11 cellular contexts compared by ENCODE assay signal in genomic region chr2:97869722-97870346, GRCh38.
DNase-seq lines count a peak whose midpoint lies in the region; ATAC-seq, FAIRE-seq and TF ChIP-seq lines count a peak whose summit lies in the region.
"Had no signal": no experiment of that assay in that cellular context is flagged by ENCODE, and none has a peak within 500 bp of the region (broad histone marks: within the 10 kb centered on the region; RNA-seq: fewer than 3 reads in every experiment).

No MANE protein-coding gene starts in this region.

- peak overlapping the region; percentile 4; the same call in 1 of the 2 replicates for H3K27ac ChIP-seq in HUES6 (ENCODE audit: low read depth, low read length)
- peak overlapping the region; percentile 91 for H3K27ac ChIP-seq in astrocyte (ENCODE audit: low read depth, low read length)
- H3K27ac ChIP-seq: uterus, VCaP had no signal

- H2AFZ ChIP-seq in astrocyte (ENCODE audit: low read depth, low read length): no peak overlapping the region

- H3K4me3 Mint-ChIP-seq in astrocyte (ENCODE audit: unreplicated experiment): peak overlapping the region; percentile 55
- H3K4me3 Mint-ChIP-seq in natural killer cell treated with Interleukin-12 subunit alpha and Interleukin-12 subunit beta and Interleukin-15 and Interleukin-18, amount 100 ng/mL, for 72 hours: peak overlapping the region; percentile 77

- peaks cover 15% of the 10 kb centered on the region for H3K36me3 Mint-ChIP-seq in astrocyte (ENCODE audit: low read depth, unreplicated experiment)
- no peaks in the 10 kb centered on the region for H3K36me3 Mint-ChIP-seq in natural killer cell treated with Interleukin-12 subunit alpha and Interleukin-12 subunit beta and Interleukin-15 and Interleukin-18, amount 100 ng/mL, for 72 hours

- H3K4me2 ChIP-seq in astrocyte (ENCODE audit: low read length): peak overlapping the region; percentile 83

- H3K4me3 ChIP-seq in AG10803 (ENCODE audit: low read length): peak overlapping the region; percentile 21
- no peak overlapping the region for H3K4me3 ChIP-seq in HUES6 (ENCODE audit: low read depth, low read length)
- peak overlapping the region; percentile 34 for H3K4me3 ChIP-seq in astrocyte (ENCODE audit: insufficient read depth, low read depth, low read length)
- H3K4me3 ChIP-seq: uterus had no signal

- DNase-seq in AG10803 (ENCODE audit: low read depth) (no peak), astrocyte (ENCODE audit: low read depth) (no peak), posterior cingulate gyrus (no peak), RPMI8226 (no peak), kidney glomerular epithelial cell (lab: John Stamatoyannopoulos, UW) (no peak)
- no peak for DNase-seq in natural killer cell treated with Interleukin-12 subunit alpha and Interleukin-12 subunit beta and Interleukin-15 and Interleukin-18, amount 100 ng/mL, for 72 hours (ENCODE audit: low spot score)
- DNase-seq in NK-92 treated with Interleukin-12 subunit alpha and Interleukin-12 subunit beta, amount 100 ng/mL, for 24 hours (lab: John Stamatoyannopoulos, UW): no peak
- DNase-seq: retina, uterus had no signal

- H3K9me3 ChIP-seq in HUES6 (ENCODE audit: control insufficient read depth, insufficient read depth, low read depth, low read length) (peaks cover 32% of the 10 kb centered on the region), astrocyte (ENCODE audit: insufficient read depth, low read depth, low read length) (no peaks in the 10 kb centered on the region)
- H3K9me3 ChIP-seq: uterus had no signal

- FAIRE-seq in astrocyte (lab: Jason Lieb, UNC): peak; percentile 37

- ATAC-seq in natural killer cell treated with Interleukin-12 subunit alpha and Interleukin-12 subunit beta and Interleukin-15 and Interleukin-18, amount 100 ng/mL, for 72 hours: no peak

- H3K9me3 Mint-ChIP-seq in astrocyte (ENCODE audit: unreplicated experiment): peaks cover 6% of the 10 kb centered on the region
- no peaks in the 10 kb centered on the region for H3K9me3 Mint-ChIP-seq in natural killer cell treated with Interleukin-12 subunit alpha and Interleukin-12 subunit beta and Interleukin-15 and Interleukin-18, amount 100 ng/mL, for 72 hours

- H3K27me3 ChIP-seq in HUES6 (ENCODE audit: control insufficient read depth, insufficient read depth, low read length) (no peaks in the 10 kb centered on the region), astrocyte (ENCODE audit: insufficient read depth, low read length) (no peaks in the 10 kb centered on the region)
- H3K27me3 ChIP-seq: uterus had no signal

- no peaks in the 10 kb centered on the region for H3K27me3 Mint-ChIP-seq in astrocyte (ENCODE audit: low read depth, unreplicated experiment)
- no peaks in the 10 kb centered on the region for H3K27me3 Mint-ChIP-seq in natural killer cell treated with Interleukin-12 subunit alpha and Interleukin-12 subunit beta and Interleukin-15 and Interleukin-18, amount 100 ng/mL, for 72 hours

- H3K27ac Mint-ChIP-seq in astrocyte (ENCODE audit: unreplicated experiment): peak overlapping the region; percentile 90
- peak overlapping the region; percentile 80 to 86 for H3K27ac Mint-ChIP-seq in natural killer cell treated with Interleukin-12 subunit alpha and Interleukin-12 subunit beta and Interleukin-15 and Interleukin-18, amount 100 ng/mL, for 72 hours

- TF ChIP-seq CTCF in AG10803 (conservative IDR thresholded peaks at IDR 0.05; ENCODE audit: low read length): no peak
- TF ChIP-seq CTCF in astrocyte (IDR thresholded peaks at IDR 0.05; ENCODE audit: insufficient read depth, low read depth, low read length): no peak

- H3K4me1 Mint-ChIP-seq in astrocyte (ENCODE audit: low read depth, unreplicated experiment): peaks cover 39% of the 10 kb centered on the region
- H3K4me1 Mint-ChIP-seq in natural killer cell treated with Interleukin-12 subunit alpha and Interleukin-12 subunit beta and Interleukin-15 and Interleukin-18, amount 100 ng/mL, for 72 hours (ENCODE audit: low read depth in 2 of 2): peaks cover 39 to 47% of the 10 kb centered on the region in 2 donors

- H3K9ac ChIP-seq in HUES6 (ENCODE audit: low read length) (peak overlapping the region; percentile 4), astrocyte (ENCODE audit: low read length) (peak overlapping the region; percentile 63)

- H3K36me3 ChIP-seq in HUES6 (ENCODE audit: control insufficient read depth, insufficient read depth, low read length) (peaks cover 4% of the 10 kb centered on the region; the same call in 1 of the 2 replicates), astrocyte (ENCODE audit: insufficient read depth, low read length) (no peaks in the 10 kb centered on the region)
- H3K36me3 ChIP-seq: uterus had no signal

- peaks cover 11% of the 10 kb centered on the region for H3K79me2 ChIP-seq in astrocyte (ENCODE audit: insufficient read depth, low read length)

- peaks cover 24% of the 10 kb centered on the region for H3K4me1 ChIP-seq in HUES6 (ENCODE audit: control insufficient read depth, insufficient read depth, low read length)
- peaks cover 35% of the 10 kb centered on the region for H3K4me1 ChIP-seq in astrocyte (ENCODE audit: insufficient read depth, low read length)
- H3K4me1 ChIP-seq: uterus had no signal

- no peaks in the 10 kb centered on the region for H4K20me1 ChIP-seq in astrocyte (ENCODE audit: insufficient read depth, low read length)

- intact Hi-C loops in posterior cingulate gyrus (cut with DNase I): no loop called here
